Comparison of ENCODE assay signal across 7 cellular contexts in genomic region chr19:6424190-6424938, GRCh38. TPM values are rescaled to one million over a fixed set of nuclear protein-coding genes. Genes with fewer than 3 reads are reported as not detected.
DNase-seq lines count a peak whose midpoint lies in the region; ATAC-seq, FAIRE-seq and TF ChIP-seq lines count a peak whose summit lies in the region.

A gene with protein sequence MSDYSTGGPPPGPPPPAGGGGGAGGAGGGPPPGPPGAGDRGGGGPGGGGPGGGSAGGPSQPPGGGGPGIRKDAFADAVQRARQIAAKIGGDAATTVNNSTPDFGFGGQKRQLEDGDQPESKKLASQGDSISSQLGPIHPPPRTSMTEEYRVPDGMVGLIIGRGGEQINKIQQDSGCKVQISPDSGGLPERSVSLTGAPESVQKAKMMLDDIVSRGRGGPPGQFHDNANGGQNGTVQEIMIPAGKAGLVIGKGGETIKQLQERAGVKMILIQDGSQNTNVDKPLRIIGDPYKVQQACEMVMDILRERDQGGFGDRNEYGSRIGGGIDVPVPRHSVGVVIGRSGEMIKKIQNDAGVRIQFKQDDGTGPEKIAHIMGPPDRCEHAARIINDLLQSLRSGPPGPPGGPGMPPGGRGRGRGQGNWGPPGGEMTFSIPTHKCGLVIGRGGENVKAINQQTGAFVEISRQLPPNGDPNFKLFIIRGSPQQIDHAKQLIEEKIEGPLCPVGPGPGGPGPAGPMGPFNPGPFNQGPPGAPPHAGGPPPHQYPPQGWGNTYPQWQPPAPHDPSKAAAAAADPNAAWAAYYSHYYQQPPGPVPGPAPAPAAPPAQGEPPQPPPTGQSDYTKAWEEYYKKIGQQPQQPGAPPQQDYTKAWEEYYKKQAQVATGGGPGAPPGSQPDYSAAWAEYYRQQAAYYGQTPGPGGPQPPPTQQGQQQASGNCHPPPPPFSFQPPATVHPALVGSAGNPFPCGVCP (minus strand): TSS chr19:6424811. CDS start chr19:6424701, 110 bp downstream.

- H3K4me1 ChIP-seq in PC-9 (replicated peaks; ENCODE audit: insufficient read depth) (peaks cover 10% of the 10 kb centered on the region), GM12878 (ENCODE audit: control insufficient read depth, insufficient read depth, low read length) (peaks cover 5% of the 10 kb centered on the region), spleen (peaks cover 12 to 58% (median 34%) of the 10 kb centered on the region in 6 donors)

- H3K9me3 ChIP-seq in PC-9 (ENCODE audit: insufficient read depth, low read depth) = no peaks in the 10 kb centered on the region
- no peaks in the 10 kb centered on the region; the same call in 2 of the 3 replicates for H3K9me3 ChIP-seq in GM12878 (replicated peaks; ENCODE audit: control insufficient read depth, insufficient read depth, low read length)
- no peaks in the 10 kb centered on the region for H3K9me3 ChIP-seq in iPS-18c (ENCODE audit: control insufficient read depth, insufficient read depth, low read length)
- H3K9me3 ChIP-seq in spleen = no peaks in the 10 kb centered on the region

- no peaks in the 10 kb centered on the region for H3K9me2 ChIP-seq in PC-9 (ENCODE audit: insufficient read depth)

- intact Hi-C loops in PC-9 (cut with micrococcal nuclease; ENCODE audit: unreplicated experiment) = loop anchor here (5.0 kb wide), 1 partner anchor 38 kb away; the partner anchor contains the start of gene CRB3
- intact Hi-C loops in GM12878 (cut with micrococcal nuclease; ENCODE audit: unreplicated experiment) = no loop called here
- intact Hi-C loops in spleen (cut with DNase I; ENCODE audit: low total_unique reads) = no loop called here

- POLR2A ChIA-PET in PC-9 (lab: Charles Lee; ENCODE audit: unreplicated experiment) = interaction anchor here (0.6 to 1.1 kb wide), 5 partner anchors 31 to 952 kb away, joined by 3 to 6 read pairs (median 4); partner anchors contain the start of gene TNFSF9
- POLR2A ChIA-PET in GM12878 (lab: Charles Lee) = interaction anchor here (0.6 to 1.8 kb wide), 19 partner anchors 17 to 1013 kb away, joined by 3 to 13 read pairs (median 3); partner anchors contain the start of genes ALKBH7, CLPP, DENND1C and NDUFA11

- H4K20me1 ChIP-seq in PC-9 (ENCODE audit: insufficient read depth) = peaks cover 44% of the 10 kb centered on the region
- H4K20me1 ChIP-seq in GM12878 (ENCODE audit: control insufficient read depth, insufficient read depth) = peaks cover 24% of the 10 kb centered on the region

- DNase-seq in PC-9 = no peak
- no peak for DNase-seq in GM12878 (ENCODE audit: low read depth, low spot score)
- DNase-seq in spleen = no peak

- ATAC-seq in GM12878 = no peak
- no peak for ATAC-seq in GM19324 (IDR thresholded peaks at IDR 0.05; ENCODE audit: low FRiP score, unreplicated experiment)
- no peak for ATAC-seq in HG03432 (IDR thresholded peaks at IDR 0.05; ENCODE audit: unreplicated experiment)

- in situ Hi-C loops in GM12878 (cut with MboI) = no loop called here

- TF ChIP-seq EP300 in GM12878 (IDR thresholded peaks at IDR 0.05; ENCODE audit: borderline replicate concordance in 1 of 2, control insufficient read depth in 1 of 2, low read depth in 2 of 2, low read length in 2 of 2) = no peak

- H3K4me2 ChIP-seq in PC-9 (peak within 1 kb of the TSS; percentile 87), GM12878 (ENCODE audit: control insufficient read depth, insufficient read depth) (peak within 1 kb of the TSS; percentile 73)

- no peaks in the 10 kb centered on the region for H3K36me3 ChIP-seq in PC-9 (ENCODE audit: low read depth)
- H3K36me3 ChIP-seq in GM12878 (ENCODE audit: control insufficient read depth in 2 of 2, insufficient read depth in 2 of 2, low read length in 1 of 2) = peaks cover 12 to 23% of the 10 kb centered on the region in 2 experiments
- H3K36me3 ChIP-seq in spleen = peaks cover 0 to 30% (median 22%) of the 10 kb centered on the region in 6 donors

- H3K79me2 ChIP-seq in PC-9 (ENCODE audit: low read depth) = peaks cover 40% of the 10 kb centered on the region
- peaks cover 46% of the 10 kb centered on the region for H3K79me2 ChIP-seq in GM12878 (ENCODE audit: control insufficient read depth, insufficient read depth, low read length)

- peak within 1 kb of the TSS; percentile 18; the same call in 1 of the 2 replicates for H3K27ac ChIP-seq in PC-9
- H3K27ac ChIP-seq in GM12878 (ENCODE audit: control insufficient read depth, insufficient read depth) = peak within 1 kb of the TSS; percentile 73
- peak within 1 kb of the TSS; percentile 70 to 91 (median 88) for H3K27ac ChIP-seq in spleen

- FAIRE-seq in GM12878 (lab: Jason Lieb, UNC) = no peak

- BruUV-seq in PC-9 (replicated peaks; lab: Mats Ljungman, UMichigan) (no TSS peak), GM12878 (replicated peaks; lab: Mats Ljungman, UMichigan) (no TSS peak)

- H3K4me3 ChIP-seq in PC-9 (peak within 1 kb of the TSS; percentile 75), GM12878 (peak within 1 kb of the TSS; percentile 93), iPS-18c (ENCODE audit: insufficient read depth, low read depth, low read length) (peak within 1 kb of the TSS; percentile 90), spleen (peak within 1 kb of the TSS; percentile 52 to 91 (median 70))

- TF ChIP-seq POLR2A in GM19099 (IDR thresholded peaks at IDR 0.05; ENCODE audit: extremely low read depth, insufficient read length, low read depth) (peak; percentile 82), GM12878 (IDR thresholded peaks at IDR 0.05; ENCODE audit: low read depth, low read length) (peak; percentile 93), spleen (IDR thresholded peaks at IDR 0.05) (peak in 1 of 3 donors; percentile 76)

- H3K27me3 ChIP-seq in PC-9 (ENCODE audit: insufficient read depth, low read depth) (no peaks in the 10 kb centered on the region), GM12878 (replicated peaks in 1 of 2; ENCODE audit: control insufficient read depth in 2 of 2, insufficient read depth in 2 of 2, low read length in 1 of 2) (no peaks in the 10 kb centered on the region), spleen (replicated peaks in 1 of 7) (no peaks in the 10 kb centered on the region)

- SMC1A ChIA-PET in GM12878 (lab: Charles Lee; ENCODE audit: uncharacterized antibody, unreplicated experiment) = interaction anchor here (0.6 to 1.6 kb wide), 3 partner anchors 11 to 81 kb away, joined by 3 to 5 read pairs (median 3); no protein-coding TSS in a partner anchor

- H3F3A ChIP-seq in PC-9 (ENCODE audit: insufficient read depth, low read depth) = no peaks in the 10 kb centered on the region

- RAD21 ChIA-PET in GM12878 (lab: Charles Lee; ENCODE audit: unreplicated experiment) = interaction anchor here (0.6 to 1.7 kb wide), 10 partner anchors 12 to 445 kb away, joined by 3 to 9 read pairs (median 4); partner anchors contain the start of gene ALKBH7

- peak within 1 kb of the TSS; percentile 73 for H2AFZ ChIP-seq in PC-9
- peak within 1 kb of the TSS; percentile 72 for H2AFZ ChIP-seq in GM12878 (ENCODE audit: control insufficient read depth, low read depth, low read length)

- TF ChIP-seq CTCF in PC-9 (conservative IDR thresholded peaks at IDR 0.05) = no peak
- no peak for TF ChIP-seq CTCF in GM12878 (IDR thresholded peaks at IDR 0.05 in 2 of 3, conservative IDR thresholded peaks at IDR 0.05 in 1 of 3; ENCODE audit: control insufficient read depth in 2 of 3, extremely low read depth in 1 of 3, insufficient read depth in 1 of 3, low read depth in 3 of 3, low read length in 3 of 3)
- no peak for TF ChIP-seq CTCF in spleen (IDR thresholded peaks at IDR 0.05 in 8 of 11, conservative IDR thresholded peaks at IDR 0.05 in 3 of 11)

- CTCF ChIA-PET in PC-9 (lab: Charles Lee) (interaction anchor here (0.6 kb wide), 1 partner anchor 52 kb away, joined by 3 read pairs; the partner anchor contains the start of gene ALKBH7), GM12878 (lab: Yijun Ruan, JAX) (interaction anchor here (0.8 to 2.2 kb wide), 8 partner anchors 11 to 439 kb away, joined by 3 to 8 read pairs (median 4); partner anchors contain the start of genes ALKBH7 and DENND1C)

- no peak for TF ChIP-seq RAD21 in GM12878 (IDR thresholded peaks at IDR 0.05; ENCODE audit: insufficient read depth, low read depth, low read length)

- peak within 1 kb of the TSS; percentile 85 for H3K9ac ChIP-seq in GM12878 (ENCODE audit: control insufficient read depth, insufficient read depth, low read length)

- WGBS in GM12878 (ENCODE audit: insufficient coverage, insufficient replicate concordance, low lambda C conversion rate, missing lambda C conversion rate) = under 1% methylated on average over 39 of the region's 115 CpGs
- 0 to 1% (median 1%) methylated on average over 17 to 115 of the region's 115 CpGs for WGBS in spleen, 5 donors

TF ChIP-seq in GM12878, 131 proteins besides CTCF, POLR2A, EP300 and RAD21 (continues in another document):
- TF ChIP-seq RFX5 (IDR thresholded peaks at IDR 0.05; ENCODE audit: low read depth, low read length) = peak; percentile 80; the same call in 1 of the 2 replicates

RNA-seq across cellular contexts. Expression of the gene that starts here (rescaled TPM):
- total RNA-seq in PC-9 (2021) (201 and 288 TPM in 2 replicates), GM12878 (2014; rRNA removed) (111 and 121 TPM in 2 replicates), GM12878 (2014; rRNA removed; fragmentation: Illumina TruSeq; extraction: Trizol) (71.8 and 79.8 TPM in 2 replicates), GM12878 (2021) (411 and 440 TPM in 2 replicates), spleen (100 to 1,000 TPM in 6 of 7 donors, 10 to 100 TPM in 1; 89.4 to 174 (median 155) TPM)
- 69.0 and 80.4 TPM in 2 replicates for total RNA-seq in GM12878 (2013; cell fraction: nucleolus; rRNA removed)
- 115 TPM for polyA plus RNA-seq in GM12878 (2011; ENCODE audit: low read depth)
- polyA plus RNA-seq in GM12878 (2011; rRNA removed) (71.1 and 84.3 TPM in 2 replicates), GM12878 (2014; fragmentation: Illumina TruSeq; extraction: Trizol) (118 and 142 TPM in 2 replicates), GM12878 (2014; fragmentation: Nextera tagmentation; extraction: Ambion mirVana) (1 to 10 TPM; 4.8 to 6.4 TPM), GM12878 (2014; rRNA removed) (229 and 318 TPM in 2 replicates), GM12878 (2016; fragmentation: Nextera tagmentation; extraction: Ambion mirVana) (10 to 100 TPM; 38.5 to 40.1 TPM), spleen (100 to 1,000 TPM in 1 of 3 donors, 10 to 100 TPM in 2; 35.8 to 139 (median 55.3) TPM)
- polyA plus RNA-seq in GM12878 (2011; cell fraction: cytosol; rRNA removed) = 79.1 and 116 TPM in 2 replicates
- 175 and 222 TPM in 2 replicates for polyA plus RNA-seq in GM12878 (2011; cell fraction: nucleus; rRNA removed)
- polyA plus RNA-seq in GM12878 (2012) = 189 and 262 TPM in 2 replicates
- polyA minus RNA-seq in GM12878 (2011; rRNA and poly(A)+ RNA removed) = 101 and 116 TPM in 2 replicates
- polyA minus RNA-seq in GM12878 (2011; cell fraction: cytosol; rRNA and poly(A)+ RNA removed) = 104 and 123 TPM in 2 replicates
- 61.7 and 95.5 TPM in 2 replicates for polyA minus RNA-seq in GM12878 (2011; cell fraction: nucleus; rRNA and poly(A)+ RNA removed)

Comparison
In these comparisons a context has a peak if more than half of its experiments do, and no peak if none do; other contexts are left out.
1. H3K27ac ChIP-seq: peak in every context shown above with its lines; median percentile 88 in spleen; 73 in GM12878; 18 in PC-9.